Comparison of ENCODE assay signal across 20 cellular contexts in the genomic region with DNA sequence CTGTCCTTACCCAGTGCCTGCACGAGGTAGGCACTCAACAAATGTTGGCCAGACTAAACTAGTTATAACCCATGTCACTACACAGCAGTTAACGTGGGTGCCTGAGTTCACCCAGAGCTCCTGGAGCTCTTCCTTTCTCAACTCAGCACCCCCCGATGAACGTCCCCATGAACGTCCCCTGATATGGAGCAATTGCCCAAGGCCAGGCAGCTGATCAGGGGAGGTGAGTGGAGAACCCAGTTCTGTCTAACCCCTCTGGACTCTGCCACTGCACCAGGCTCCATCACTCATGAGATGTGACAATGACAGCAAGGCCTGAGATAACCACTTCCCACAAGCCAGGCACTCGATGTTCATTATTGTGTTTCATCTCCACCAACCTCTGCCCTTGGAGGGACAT.
"Had no signal": no experiment of that assay in that cellular context is flagged by ENCODE, and none has a peak within 500 bp of the region (broad histone marks: within the 10 kb centered on the region; RNA-seq: fewer than 3 reads in every experiment).

No MANE protein-coding gene starts in this region.

- FAIRE-seq: endometrium, urothelium cell line had no signal

- H3K4me3 ChIP-seq: coronary artery, gastrocnemius medialis, left lung, lower lobe of right lung, mucosa of descending colon, psoas muscle, sigmoid colon, thoracic aorta, tibial nerve, upper lobe of left lung had no signal

- H3K4me1 ChIP-seq: gastrocnemius medialis, lower lobe of right lung, psoas muscle, sigmoid colon, tibial nerve, upper lobe of left lung had no signal

- H3K27ac ChIP-seq: coronary artery, gastrocnemius medialis, lower lobe of right lung, psoas muscle, sigmoid colon, thoracic aorta, tibial nerve, upper lobe of left lung had no signal

- H3K36me3 ChIP-seq: gastrocnemius medialis, left lung, lower lobe of right lung, sigmoid colon, thoracic aorta, tibial nerve, upper lobe of left lung had no signal

- H3K27me3 ChIP-seq: left lung, sigmoid colon, tibial nerve, upper lobe of left lung had no signal

- H3K9me3 ChIP-seq: gastrocnemius medialis, lower lobe of right lung, mucosa of descending colon, psoas muscle had no signal

- ATAC-seq: effector memory CD8-positive, alpha-beta T cell; gastrocnemius medialis; left cardiac atrium; left lung; lower lobe of right lung; mucosa of descending colon; natural killer cell treated with Interleukin-12 subunit alpha and Interleukin-12 subunit beta and Interleukin-15 and Interleukin-18, amount 100 ng/mL, for 72 hours; psoas muscle; right cardiac atrium; stimulated activated memory B cell treated with anti-CD40 and anti-IgM and Interleukin-4, amounts not matched to agents 10 μg/mL and 1 μg/mL and 100 μg/mL, for 72 hours had no signal

- DNase-seq: effector memory CD8-positive, alpha-beta T cell; foreskin fibroblast; gastrocnemius medialis; left cardiac atrium; left lung; lower lobe of right lung; mucosa of descending colon; naive B cell; psoas muscle; right cardiac atrium; sigmoid colon; stimulated activated CD4-positive, alpha-beta T cell treated with anti-CD3 and anti-CD28 coated beads, Interleukin-4, amount 100 ng/mL, for 4 hours had no signal
